In the genomic region with DNA sequence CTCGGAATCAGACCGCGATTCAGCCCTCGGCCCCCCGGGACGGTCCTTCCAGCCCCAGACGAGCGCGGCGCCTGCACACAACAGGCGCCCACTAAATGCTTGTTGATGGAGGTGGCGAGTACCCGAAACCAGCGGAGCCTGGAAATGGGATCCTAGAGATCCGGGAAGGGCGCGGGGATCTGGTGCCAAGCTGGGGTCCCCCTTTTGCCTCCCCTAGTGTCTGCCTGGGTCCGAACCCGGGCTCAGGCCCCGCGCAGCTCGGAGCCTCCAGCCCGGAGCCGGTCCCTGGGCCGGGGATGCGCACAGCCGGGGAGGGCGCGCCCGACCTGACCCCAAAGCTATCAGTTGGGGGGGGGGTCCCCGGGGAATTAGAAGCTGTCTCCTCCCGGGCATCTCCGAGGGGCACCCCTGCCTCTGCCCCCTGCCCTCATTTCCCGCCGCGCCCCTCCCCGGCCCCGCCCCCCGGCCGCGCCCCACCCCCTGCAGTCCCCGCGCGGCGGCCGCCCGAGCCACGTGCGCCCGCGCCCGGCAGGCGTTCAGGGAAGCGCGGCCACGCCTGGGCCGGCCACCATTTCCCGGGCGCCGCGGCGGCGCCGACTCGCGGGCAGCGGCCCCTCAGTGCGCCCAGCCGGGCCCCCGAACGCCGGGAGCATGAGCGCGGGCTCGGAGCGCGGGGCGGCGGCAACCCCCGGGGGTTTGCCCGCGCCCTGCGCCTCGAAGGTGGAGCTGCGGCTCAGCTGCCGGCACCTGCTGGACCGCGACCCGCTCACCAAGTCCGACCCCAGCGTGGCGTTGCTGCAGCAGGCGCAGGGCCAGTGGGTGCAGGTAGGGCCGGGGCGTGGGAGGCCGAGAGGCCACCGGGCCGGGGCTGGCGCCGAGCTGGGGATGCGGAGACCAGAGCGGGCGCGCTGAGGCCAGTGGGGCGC, we compare ENCODE assay signal across 8 cellular contexts. TPM values are rescaled to one million over a fixed set of nuclear protein-coding genes. Genes with fewer than 3 reads are reported as not detected.
DNase-seq lines count a peak whose midpoint lies in the region; ATAC-seq, FAIRE-seq and TF ChIP-seq lines count a peak whose summit lies in the region.

TSS of gene CPNE7 (plus strand) at position 512 of the 926 bp plus-strand sequence. CDS start at position 652, 140 bp downstream.

- TF ChIP-seq POLR2A in H54 (IDR thresholded peaks at IDR 0.05; ENCODE audit: low read depth, low read length), result no peak
- TF ChIP-seq POLR2A in uterus (IDR thresholded peaks at IDR 0.05), result no peak

- H3K27ac Mint-ChIP-seq in CD14-positive monocyte (no peak within 1 kb of the TSS), immature natural killer cell (no peak within 1 kb of the TSS)
- H3K27ac Mint-ChIP-seq in activated T-helper 17 cell treated with anti-CD3 and anti-CD28 coated beads, Interleukin-2, amount 50 U/mL, for 72 hours, result no peak within 1 kb of the TSS

- no peak within 1 kb of the TSS for H3K27ac ChIP-seq in uterus

- ATAC-seq in activated T-helper 17 cell treated with anti-CD3 and anti-CD28 coated beads, Interleukin-2, amount 50 U/mL, for 72 hours (replicated peaks), result peak; percentile 43

- TF ChIP-seq CTCF in CD14-positive monocyte (IDR thresholded peaks at IDR 0.05), result no peak
- no peak for TF ChIP-seq CTCF in uterus (IDR thresholded peaks at IDR 0.05)

- no peak within 1 kb of the TSS for H3K4me3 ChIP-seq in uterus

- no peaks in the 10 kb centered on the region for H3K9me3 ChIP-seq in uterus

- FAIRE-seq in H54 (lab: Jason Lieb, UNC), result no peak

- no peak for DNase-seq in CD14-positive monocyte (ENCODE audit: low spot score)
- DNase-seq in H54 (ENCODE audit: insufficient read length, low spot score), result peak; percentile 63
- DNase-seq in immature natural killer cell, result no peak
- no peak for DNase-seq in uterus
- DNase-seq in NCI-H2029 treated with DMSO at 0.1 percent for 48 hours (lab: John Stamatoyannopoulos, UW), result no peak
- no peak for DNase-seq in NCI-H2196 (lab: John Stamatoyannopoulos, UW; ENCODE audit: unreplicated experiment)
- no peak for DNase-seq in dermis blood vessel endothelial cell

- H3K36me3 ChIP-seq in uterus, result no peaks in the 10 kb centered on the region

- H3K9me3 Mint-ChIP-seq in CD14-positive monocyte (peaks cover 0 to 4% (median 3%) of the 10 kb centered on the region in 7 donors), immature natural killer cell (no peaks in the 10 kb centered on the region)
- no peaks in the 10 kb centered on the region for H3K9me3 Mint-ChIP-seq in activated T-helper 17 cell treated with anti-CD3 and anti-CD28 coated beads, Interleukin-2, amount 50 U/mL, for 72 hours

- peaks cover 0 to 18% of the 10 kb centered on the region in 2 donors for H3K4me1 ChIP-seq in uterus

- H3K27me3 Mint-ChIP-seq in CD14-positive monocyte (ENCODE audit: low read depth in 3 of 3) (peaks cover 37 to 58% (median 44%) of the 10 kb centered on the region in 3 donors), immature natural killer cell (ENCODE audit: low read depth in 3 of 3) (peaks cover 8 to 9% (median 9%) of the 10 kb centered on the region in 3 donors)
- H3K27me3 Mint-ChIP-seq in activated T-helper 17 cell treated with anti-CD3 and anti-CD28 coated beads, Interleukin-2, amount 50 U/mL, for 72 hours, result no peaks in the 10 kb centered on the region

- H3K27me3 ChIP-seq in uterus, result peaks cover 12 to 15% of the 10 kb centered on the region in 2 donors

- H3K4me1 Mint-ChIP-seq in CD14-positive monocyte (peaks cover 12% of the 10 kb centered on the region), immature natural killer cell (peaks cover 4 to 9% of the 10 kb centered on the region in 2 donors)
- H3K4me1 Mint-ChIP-seq in activated T-helper 17 cell treated with anti-CD3 and anti-CD28 coated beads, Interleukin-2, amount 50 U/mL, for 72 hours, result peaks cover 6% of the 10 kb centered on the region

- intact Hi-C loops in CD14-positive monocyte (cut with micrococcal nuclease) (loop anchor here (5.0 to 10.0 kb wide), 2 partner anchors 67 to 69 kb away; no protein-coding TSS in a partner anchor), uterus (cut with DNase I; ENCODE audit: low total_unique reads) (no loop called here)

- H3K36me3 Mint-ChIP-seq in CD14-positive monocyte (no peaks in the 10 kb centered on the region), immature natural killer cell (no peaks in the 10 kb centered on the region)
- H3K36me3 Mint-ChIP-seq in activated T-helper 17 cell treated with anti-CD3 and anti-CD28 coated beads, Interleukin-2, amount 50 U/mL, for 72 hours (ENCODE audit: low read depth), result no peaks in the 10 kb centered on the region

- H3K4me3 Mint-ChIP-seq in CD14-positive monocyte (peak within 1 kb of the TSS; percentile 61 to 80), immature natural killer cell (peak within 1 kb of the TSS; percentile 15 to 73 (median 58))
- H3K4me3 Mint-ChIP-seq in activated T-helper 17 cell treated with anti-CD3 and anti-CD28 coated beads, Interleukin-2, amount 50 U/mL, for 72 hours, result peak within 1 kb of the TSS; percentile 37

RNA-seq across cellular contexts. Expression of gene CPNE7, which starts in this region (rescaled TPM):
- not detected for polyA plus RNA-seq in CD14-positive monocyte
- total RNA-seq in activated T-helper 17 cell treated with anti-CD3 and anti-CD28 coated beads, Interleukin-2, amount 50 U/mL, for 72 hours, result 10 to 100 TPM; 11.1 to 44.7 TPM
- polyA plus RNA-seq in immature natural killer cell, result 1 to 10 TPM in 2 of 3 donors, not detected in 1; 1.9 to 5.1 TPM
- total RNA-seq in uterus, result under 1 TPM in 2 of 4 donors, not detected in 2; 0.14 to 0.85 TPM
- 0.85 and 2.6 TPM in 2 replicates for total RNA-seq in dermis blood vessel endothelial cell
